In the genomic region with DNA sequence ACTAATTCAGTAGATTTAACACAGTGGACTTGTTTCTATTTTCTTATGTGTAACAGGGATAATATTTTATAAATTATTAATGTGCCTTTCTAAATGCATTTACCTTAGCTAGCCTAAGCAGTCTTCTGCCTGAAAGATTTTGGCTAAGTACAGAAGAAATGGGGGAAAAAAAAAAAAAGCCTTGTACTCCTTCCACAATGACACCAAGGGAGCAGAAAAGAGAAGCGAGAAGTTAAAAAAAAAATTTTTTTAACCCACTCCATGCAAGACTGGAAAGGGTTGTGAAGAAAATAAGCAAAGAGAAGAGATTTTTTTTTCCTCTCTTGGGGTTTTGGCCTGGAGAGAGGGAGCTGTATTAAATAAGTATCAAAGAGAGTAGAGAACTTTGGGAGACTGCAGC, we compare ENCODE assay signal across 14 cellular contexts. TPM values are rescaled to one million over a fixed set of nuclear protein-coding genes. Genes with fewer than 3 reads are reported as not detected.
DNase-seq lines count a peak whose midpoint lies in the region; ATAC-seq and TF ChIP-seq lines count a peak whose summit lies in the region.
"Had no signal": no experiment of that assay in that cellular context is flagged by ENCODE, and none has a peak within 500 bp of the region (broad histone marks: within the 10 kb centered on the region; RNA-seq: fewer than 3 reads in every experiment).

No MANE protein-coding gene starts in this region.

- POLR2A ChIA-PET in activated CD4-positive, alpha-beta T cell treated with anti-CD3 and anti-CD28 coated beads, Interleukin-2, amount 10 ng/mL, durations not matched to agents 7 days and 5 days (lab: Charles Lee): no interaction called here

- H3K79me2 ChIP-seq in Loucy (ENCODE audit: insufficient read depth, low read length) (no peaks in the 10 kb centered on the region), neural progenitor cell (ENCODE audit: low read depth) (peaks cover 23% of the 10 kb centered on the region)

- peak overlapping the region; percentile 53 for H3K4me3 Mint-ChIP-seq in activated CD4-positive, alpha-beta T cell treated with anti-CD3 and anti-CD28 coated beads, Interleukin-2, amount 10 ng/mL, durations not matched to agents 7 days and 5 days
- H3K4me3 Mint-ChIP-seq in natural killer cell treated with Interleukin-12 subunit alpha and Interleukin-12 subunit beta and Interleukin-15 and Interleukin-18, amount 100 ng/mL, for 72 hours: peak overlapping the region; percentile 50
- H3K4me3 Mint-ChIP-seq in neural progenitor cell: no peak overlapping the region

- peak overlapping the region; percentile 36 for H3K9ac ChIP-seq in Loucy (ENCODE audit: low read depth, low read length, poor library complexity, severe bottlenecking)
- no peak overlapping the region for H3K9ac ChIP-seq in neural progenitor cell

- H3F3A ChIP-seq in Loucy (ENCODE audit: low read depth) (no peaks in the 10 kb centered on the region), neural progenitor cell (ENCODE audit: low read depth) (no peaks in the 10 kb centered on the region)

- TF ChIP-seq CTCF in Loucy (conservative IDR thresholded peaks at IDR 0.05; ENCODE audit: low read length) (no peak), neural progenitor cell (IDR thresholded peaks at IDR 0.05) (no peak)

- peaks cover 12% of the 10 kb centered on the region for H3K9me3 Mint-ChIP-seq in activated CD4-positive, alpha-beta T cell treated with anti-CD3 and anti-CD28 coated beads, Interleukin-2, amount 10 ng/mL, durations not matched to agents 7 days and 5 days
- no peaks in the 10 kb centered on the region for H3K9me3 Mint-ChIP-seq in natural killer cell treated with Interleukin-12 subunit alpha and Interleukin-12 subunit beta and Interleukin-15 and Interleukin-18, amount 100 ng/mL, for 72 hours
- H3K9me3 Mint-ChIP-seq in neural progenitor cell: no peaks in the 10 kb centered on the region
- H3K9me3 Mint-ChIP-seq: brain had no signal

- ATAC-seq in GM21717 (IDR thresholded peaks at IDR 0.05; ENCODE audit: unreplicated experiment) (peak; percentile 27), GM18909 (IDR thresholded peaks at IDR 0.05; ENCODE audit: poor library complexity, unreplicated experiment) (no peak)
- ATAC-seq in natural killer cell treated with Interleukin-12 subunit alpha and Interleukin-12 subunit beta and Interleukin-15 and Interleukin-18, amount 100 ng/mL, for 72 hours: no peak
- ATAC-seq: A549 had no signal

- H4K20me1 ChIP-seq in Loucy (ENCODE audit: insufficient read depth, low read length, poor library complexity, severe bottlenecking): no peaks in the 10 kb centered on the region
- peaks cover 57% of the 10 kb centered on the region for H4K20me1 ChIP-seq in neural progenitor cell (ENCODE audit: low read depth)

- H3K27ac ChIP-seq in neural progenitor cell: no peak overlapping the region
- H3K27ac ChIP-seq: A549, neutrophil had no signal

- no peaks in the 10 kb centered on the region for H3K27me3 Mint-ChIP-seq in activated CD4-positive, alpha-beta T cell treated with anti-CD3 and anti-CD28 coated beads, Interleukin-2, amount 10 ng/mL, durations not matched to agents 7 days and 5 days
- H3K27me3 Mint-ChIP-seq in natural killer cell treated with Interleukin-12 subunit alpha and Interleukin-12 subunit beta and Interleukin-15 and Interleukin-18, amount 100 ng/mL, for 72 hours: peaks cover 0 to under 1% of the 10 kb centered on the region in 2 donors
- peaks cover 2% of the 10 kb centered on the region for H3K27me3 Mint-ChIP-seq in neural progenitor cell (ENCODE audit: insufficient read depth, low read depth)

- no peaks in the 10 kb centered on the region for H3K36me3 ChIP-seq in Loucy (ENCODE audit: insufficient read depth, low read length)
- no peaks in the 10 kb centered on the region for H3K36me3 ChIP-seq in neural progenitor cell
- H3K36me3 ChIP-seq: neutrophil had no signal

- H3K27me3 ChIP-seq in Loucy (ENCODE audit: insufficient read depth, low read length, poor library complexity, severe bottlenecking): no peaks in the 10 kb centered on the region
- no peaks in the 10 kb centered on the region for H3K27me3 ChIP-seq in neural progenitor cell
- H3K27me3 ChIP-seq: neutrophil had no signal

- H3K4me1 ChIP-seq in Loucy (ENCODE audit: insufficient read depth, low read length, poor library complexity, severe bottlenecking) (peaks cover 22% of the 10 kb centered on the region), neural progenitor cell (peaks cover 10% of the 10 kb centered on the region)
- H3K4me1 ChIP-seq: A549 had no signal

- intact Hi-C loops in head of caudate nucleus (cut with DNase I): no loop called here

- H3K9me3 ChIP-seq in Loucy (ENCODE audit: insufficient read depth, low read depth, low read length): no peaks in the 10 kb centered on the region
- H3K9me3 ChIP-seq in neural progenitor cell (ENCODE audit: low read depth): no peaks in the 10 kb centered on the region
- H3K9me3 ChIP-seq: A549, neutrophil had no signal

- H3K4me2 ChIP-seq in Loucy (ENCODE audit: low read depth, low read length, poor library complexity, severe bottlenecking): peak overlapping the region; percentile 63
- H3K4me2 ChIP-seq in neural progenitor cell: no peak overlapping the region
- H3K4me2 ChIP-seq: A549 had no signal

- H3K4me3 ChIP-seq in Loucy (ENCODE audit: low read length, poor library complexity, severe bottlenecking): peak overlapping the region; percentile 53
- no peak overlapping the region for H3K4me3 ChIP-seq in neural progenitor cell
- H3K4me3 ChIP-seq: A549 had no signal

- H3K4me1 Mint-ChIP-seq in activated CD4-positive, alpha-beta T cell treated with anti-CD3 and anti-CD28 coated beads, Interleukin-2, amount 10 ng/mL, durations not matched to agents 7 days and 5 days: peaks cover 81% of the 10 kb centered on the region
- H3K4me1 Mint-ChIP-seq in natural killer cell treated with Interleukin-12 subunit alpha and Interleukin-12 subunit beta and Interleukin-15 and Interleukin-18, amount 100 ng/mL, for 72 hours (ENCODE audit: low read depth in 2 of 2): peaks cover 16 to 24% of the 10 kb centered on the region in 2 donors
- peaks cover 25% of the 10 kb centered on the region for H3K4me1 Mint-ChIP-seq in neural progenitor cell

- DNase-seq in activated CD4-positive, alpha-beta T cell treated with anti-CD3 and anti-CD28 coated beads, Interleukin-2, amount 10 ng/mL, durations not matched to agents 7 days and 5 days: no peak
- no peak for DNase-seq in activated CD4-positive, alpha-beta T cell treated with anti-CD3 and anti-CD28 coated beads for 4 hours
- DNase-seq in natural killer cell treated with Interleukin-12 subunit alpha and Interleukin-12 subunit beta and Interleukin-15 and Interleukin-18, amount 100 ng/mL, for 72 hours (ENCODE audit: low spot score): no peak
- DNase-seq in neural progenitor cell (ENCODE audit: low spot score) (no peak), head of caudate nucleus (no peak)
- DNase-seq: GOT3, NCI-H2107, Right ventricle myocardium superior had no signal

- H2AFZ ChIP-seq in Loucy (ENCODE audit: low read length) (no peak overlapping the region), neural progenitor cell (replicated peaks) (no peak overlapping the region)

- no peaks in the 10 kb centered on the region for H3K9me2 ChIP-seq in Loucy (replicated peaks; ENCODE audit: low read depth, low read length)

- H3K36me3 Mint-ChIP-seq in activated CD4-positive, alpha-beta T cell treated with anti-CD3 and anti-CD28 coated beads, Interleukin-2, amount 10 ng/mL, durations not matched to agents 7 days and 5 days (ENCODE audit: low read depth): peaks cover 17% of the 10 kb centered on the region
- H3K36me3 Mint-ChIP-seq in natural killer cell treated with Interleukin-12 subunit alpha and Interleukin-12 subunit beta and Interleukin-15 and Interleukin-18, amount 100 ng/mL, for 72 hours: no peaks in the 10 kb centered on the region
- peaks cover 6% of the 10 kb centered on the region for H3K36me3 Mint-ChIP-seq in neural progenitor cell
- H3K36me3 Mint-ChIP-seq: brain had no signal

- CTCF ChIA-PET in activated CD4-positive, alpha-beta T cell treated with anti-CD3 and anti-CD28 coated beads, Interleukin-2, amount 10 ng/mL, durations not matched to agents 7 days and 5 days (lab: Charles Lee): interaction anchor here (0.7 to 1.9 kb wide), 2 partner anchors 12 to 1113 kb away, joined by 3 to 4 read pairs; no protein-coding TSS in a partner anchor

- H3K27ac Mint-ChIP-seq in activated CD4-positive, alpha-beta T cell treated with anti-CD3 and anti-CD28 coated beads, Interleukin-2, amount 10 ng/mL, durations not matched to agents 7 days and 5 days: peak overlapping the region; percentile 95
- H3K27ac Mint-ChIP-seq in natural killer cell treated with Interleukin-12 subunit alpha and Interleukin-12 subunit beta and Interleukin-15 and Interleukin-18, amount 100 ng/mL, for 72 hours: peak overlapping the region; percentile 85 to 91
- no peak overlapping the region for H3K27ac Mint-ChIP-seq in neural progenitor cell

RNA-seq across cellular contexts. Expression of gene NELL2, which starts 28.7 kb away (rescaled TPM):
- total RNA-seq in activated CD4-positive, alpha-beta T cell treated with anti-CD3 and anti-CD28 coated beads, Interleukin-2, amount 10 ng/mL, durations not matched to agents 7 days and 5 days: 10 to 100 TPM; 43.6 to 55.1 TPM
- 1 to 10 TPM; 1.6 to 2.6 TPM for total RNA-seq in natural killer cell treated with Interleukin-12 subunit alpha and Interleukin-12 subunit beta and Interleukin-15 and Interleukin-18, amount 100 ng/mL, for 72 hours
- total RNA-seq in neural progenitor cell (ENCODE audit: low replicate concordance): 317 and 398 TPM in 2 replicates

Comparison
In these comparisons a context has a peak if more than half of its experiments do, and no peak if none do; other contexts are left out.
1. RNA of gene NELL2, which starts 28.7 kb away (total RNA-seq): 317 to 398 TPM in neural progenitor cell and 43.6 to 55.1 TPM in activated CD4-positive, alpha-beta T cell treated with anti-CD3 and anti-CD28 coated beads, Interleukin-2, amount 10 ng/mL, durations not matched to agents 7 days and 5 days; 1.6 to 2.6 TPM in natural killer cell treated with Interleukin-12 subunit alpha and Interleukin-12 subunit beta and Interleukin-15 and Interleukin-18, amount 100 ng/mL, for 72 hours; every median in the first group is over 10 times any median in the second.